8 cellular contexts compared by ENCODE assay signal in the genomic region with DNA sequence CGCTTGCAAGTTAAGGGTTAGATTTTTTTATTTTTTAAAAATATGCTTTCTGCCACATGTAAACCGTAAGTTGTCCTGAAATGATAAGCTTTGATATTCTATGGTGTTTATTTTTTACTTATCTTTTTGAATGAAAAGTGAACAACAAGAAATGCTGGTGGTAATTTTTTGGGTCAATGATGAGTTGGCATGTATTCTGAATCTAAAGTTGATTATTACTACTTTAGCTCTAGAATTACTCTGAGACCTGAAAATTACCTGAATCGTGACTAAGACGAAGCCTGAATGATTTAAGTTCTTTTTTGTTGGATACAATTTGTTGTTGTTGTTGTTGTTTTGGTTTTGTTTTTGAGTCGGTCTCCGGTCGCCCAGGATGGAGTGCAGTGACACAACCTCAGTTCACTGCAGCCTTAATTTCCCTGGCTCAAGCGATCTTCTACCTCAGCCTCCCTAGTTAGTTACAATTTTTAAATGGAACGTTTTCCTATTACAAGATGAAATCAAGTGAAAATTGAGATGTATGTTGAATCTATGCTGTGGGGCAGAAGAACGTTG. TPM values are rescaled to one million over a fixed set of nuclear protein-coding genes. Genes with fewer than 3 reads are reported as not detected.
DNase-seq lines count a peak whose midpoint lies in the region; ATAC-seq and TF ChIP-seq lines count a peak whose summit lies in the region.

No MANE protein-coding gene starts in this region.

- no peak overlapping the region for H2AFZ ChIP-seq in Karpas-422 (ENCODE audit: low read length)

- no peak for ATAC-seq in naive thymus-derived CD8-positive, alpha-beta T cell
- no peak for ATAC-seq in GM18858 (IDR thresholded peaks at IDR 0.05; ENCODE audit: unreplicated experiment)

- H3K27ac Mint-ChIP-seq in dendritic cell treated with granulocyte-macrophage colony-stimulating factor and Interleukin-4, amounts not matched to agents 40 ng/mL and 50 ng/mL, for 4 days, result peak overlapping the region; percentile 97
- H3K27ac Mint-ChIP-seq in naive thymus-derived CD8-positive, alpha-beta T cell, result peak overlapping the region; percentile 87 to 99 (median 98)

- H3K36me3 Mint-ChIP-seq in dendritic cell treated with granulocyte-macrophage colony-stimulating factor and Interleukin-4, amounts not matched to agents 40 ng/mL and 50 ng/mL, for 4 days (ENCODE audit: low read depth), result peaks cover 62% of the 10 kb centered on the region
- H3K36me3 Mint-ChIP-seq in naive thymus-derived CD8-positive, alpha-beta T cell, result peaks cover 5 to 45% (median 12%) of the 10 kb centered on the region in 3 donors

- no peaks in the 10 kb centered on the region for H3K27me3 ChIP-seq in BE2C
- no peaks in the 10 kb centered on the region for H3K27me3 ChIP-seq in Karpas-422 (ENCODE audit: low read length)

- DNase-seq in BE2C, result no peak
- peak; percentile 52 for DNase-seq in Karpas-422
- DNase-seq in naive thymus-derived CD8-positive, alpha-beta T cell, result no peak
- DNase-seq in GM19238 (ENCODE audit: insufficient read length, low spot score), result no peak
- DNase-seq in effector CD4-positive, alpha-beta T cell, result no peak
- DNase-seq in GF-D8 (lab: John Stamatoyannopoulos, UW), result no peak

- peak overlapping the region; percentile 93 for H3K4me3 Mint-ChIP-seq in dendritic cell treated with granulocyte-macrophage colony-stimulating factor and Interleukin-4, amounts not matched to agents 40 ng/mL and 50 ng/mL, for 4 days
- peak overlapping the region; percentile 95 to 100 (median 98) for H3K4me3 Mint-ChIP-seq in naive thymus-derived CD8-positive, alpha-beta T cell

- H3K79me2 ChIP-seq in Karpas-422 (ENCODE audit: low read length), result peaks cover 49% of the 10 kb centered on the region

- no peaks in the 10 kb centered on the region for H3K9me3 Mint-ChIP-seq in dendritic cell treated with granulocyte-macrophage colony-stimulating factor and Interleukin-4, amounts not matched to agents 40 ng/mL and 50 ng/mL, for 4 days
- H3K9me3 Mint-ChIP-seq in naive thymus-derived CD8-positive, alpha-beta T cell, result no peaks in the 10 kb centered on the region

- H3K9ac ChIP-seq in Karpas-422 (ENCODE audit: low read length), result peak overlapping the region; percentile 99

- TF ChIP-seq CTCF in BE2C (IDR thresholded peaks at IDR 0.05; ENCODE audit: low read depth, low read length), result no peak

- H3K36me3 ChIP-seq in BE2C (peaks cover 39% of the 10 kb centered on the region), Karpas-422 (ENCODE audit: insufficient read depth, low read length) (peaks cover 46% of the 10 kb centered on the region)

- POLR2A ChIA-PET in naive thymus-derived CD8-positive, alpha-beta T cell (lab: Charles Lee), result interaction anchor here (0.9 to 1.0 kb wide), 3 partner anchors 9 to 1896 kb away, joined by 3 to 5 read pairs (median 3); no protein-coding TSS in a partner anchor

- H3K9me3 ChIP-seq in BE2C (no peaks in the 10 kb centered on the region), Karpas-422 (ENCODE audit: low read length) (no peaks in the 10 kb centered on the region)

- peak overlapping the region; percentile 85 for H3K4me3 ChIP-seq in BE2C (ENCODE audit: low read depth, low read length)
- peak overlapping the region; percentile 95 for H3K4me3 ChIP-seq in Karpas-422 (ENCODE audit: low read length)

- intact Hi-C loops in dendritic cell treated with granulocyte-macrophage colony-stimulating factor and Interleukin-4, amounts not matched to agents 40 ng/mL and 50 ng/mL, for 4 days (cut with micrococcal nuclease), result loop anchor here (1.0 to 5.0 kb wide), 4 partner anchors 63 to 1590 kb away; a partner anchor contains a TSS

- peak overlapping the region; percentile 94 for H3K4me2 ChIP-seq in Karpas-422 (ENCODE audit: low read depth, low read length, poor library complexity, severe bottlenecking)

- H3K27me3 Mint-ChIP-seq in dendritic cell treated with granulocyte-macrophage colony-stimulating factor and Interleukin-4, amounts not matched to agents 40 ng/mL and 50 ng/mL, for 4 days, result no peaks in the 10 kb centered on the region
- H3K27me3 Mint-ChIP-seq in naive thymus-derived CD8-positive, alpha-beta T cell, result no peaks in the 10 kb centered on the region

- peak overlapping the region; percentile 96 for H3K27ac ChIP-seq in Karpas-422 (ENCODE audit: low read length)

- peaks cover 47% of the 10 kb centered on the region for H4K20me1 ChIP-seq in Karpas-422 (ENCODE audit: insufficient read depth, low read depth, low read length)

- no peaks in the 10 kb centered on the region for H3K9me2 ChIP-seq in Karpas-422 (replicated peaks; ENCODE audit: insufficient read depth, low read length)

- no peaks in the 10 kb centered on the region for H3K4me1 ChIP-seq in BE2C
- peaks cover 50% of the 10 kb centered on the region for H3K4me1 ChIP-seq in Karpas-422 (ENCODE audit: low read length)

- H3K4me1 Mint-ChIP-seq in dendritic cell treated with granulocyte-macrophage colony-stimulating factor and Interleukin-4, amounts not matched to agents 40 ng/mL and 50 ng/mL, for 4 days (ENCODE audit: low read depth), result peaks cover 56% of the 10 kb centered on the region
- H3K4me1 Mint-ChIP-seq in naive thymus-derived CD8-positive, alpha-beta T cell, result peaks cover 25 to 69% (median 63%) of the 10 kb centered on the region in 4 donors

RNA-seq across cellular contexts. Expression of a gene that starts 0.9 kb away (rescaled TPM):
- polyA plus RNA-seq in BE2C (2012; ENCODE audit: insufficient read depth, insufficient read length, low read depth), result 28.1 TPM
- total RNA-seq in Karpas-422 (2014; rRNA removed; shearing (Covaris generic); ENCODE audit: low replicate concordance), result 59.2 and 114 TPM in 2 replicates
- 100 to 1,000 TPM; 127 to 133 TPM for total RNA-seq in naive thymus-derived CD8-positive, alpha-beta T cell
- polyA plus RNA-seq in naive thymus-derived CD8-positive, alpha-beta T cell, result 1 to 10 TPM; 6.9 to 9.1 (median 8.2) TPM

RNA-seq across cellular contexts. Expression of a gene that starts 9.7 kb away (rescaled TPM):
- 0.17 TPM for polyA plus RNA-seq in BE2C (2012; ENCODE audit: insufficient read depth, insufficient read length, low read depth)
- total RNA-seq in Karpas-422 (2014; rRNA removed; shearing (Covaris generic); ENCODE audit: low replicate concordance), result not detected in 2 replicates
- 1 to 10 TPM in 1 of 2 experiments, under 1 TPM in 1; 0.86 to 1.0 TPM for total RNA-seq in naive thymus-derived CD8-positive, alpha-beta T cell
- polyA plus RNA-seq in naive thymus-derived CD8-positive, alpha-beta T cell, result not detected
